ENCODE assay signal across 23 cellular contexts in the genomic region with DNA sequence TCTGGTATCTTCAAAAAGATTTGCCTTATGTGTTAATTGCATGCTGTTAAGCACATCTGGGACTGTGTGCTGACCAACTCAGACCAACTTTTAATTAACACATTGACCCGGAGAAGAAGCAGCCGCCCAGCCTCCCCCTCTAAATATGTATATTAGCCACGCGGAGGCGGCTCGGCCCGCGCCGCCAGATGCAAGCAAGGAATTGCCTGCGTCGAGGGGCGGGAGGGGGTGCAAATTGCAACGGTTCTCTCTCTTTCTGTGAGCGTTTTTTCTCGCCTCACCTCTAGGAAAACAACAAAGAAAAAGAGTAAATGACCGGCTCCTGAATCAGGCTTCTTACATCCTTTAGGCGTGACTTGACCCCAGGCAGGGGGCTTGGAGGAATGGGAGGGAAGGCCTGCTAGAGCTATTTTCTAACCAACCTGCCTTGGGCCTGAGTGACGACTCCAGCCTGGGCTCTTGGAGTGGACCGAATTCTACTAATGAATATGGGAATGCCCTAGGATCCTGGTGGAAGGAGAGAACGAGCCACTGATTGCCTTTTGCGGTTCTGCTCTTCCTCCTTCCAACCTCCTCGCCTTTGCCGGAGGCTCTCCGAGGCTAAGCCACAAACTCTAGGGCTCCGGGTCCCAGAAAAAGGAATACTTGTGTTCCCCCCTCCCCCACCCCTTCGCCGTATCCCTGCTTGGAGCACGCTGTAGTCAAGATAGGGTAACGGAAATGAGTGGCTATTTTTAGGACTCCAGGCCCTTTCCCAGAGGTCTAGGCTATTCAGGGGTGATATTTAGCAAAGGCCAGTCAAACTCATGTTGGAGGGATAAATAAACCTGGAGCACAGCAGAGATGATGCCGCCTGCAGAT.
DNase-seq lines count a peak whose midpoint lies in the region; ATAC-seq, FAIRE-seq and TF ChIP-seq lines count a peak whose summit lies in the region.
"Had no signal": no experiment of that assay in that cellular context is flagged by ENCODE, and none has a peak within 500 bp of the region (broad histone marks: within the 10 kb centered on the region; RNA-seq: fewer than 3 reads in every experiment).

No MANE protein-coding gene starts in this region.

- peaks cover 12% of the 10 kb centered on the region for H3F3A ChIP-seq in neural progenitor cell (ENCODE audit: low read depth)

- peak overlapping the region; percentile 83 for H3K4me2 ChIP-seq in neural progenitor cell

- H3K36me3 Mint-ChIP-seq in neural progenitor cell = no peaks in the 10 kb centered on the region
- H3K36me3 Mint-ChIP-seq: activated naive CD4-positive, alpha-beta T cell treated with anti-CD3 and anti-CD28 coated beads, Interleukin-2, amount 50 U/mL, for 24 hours had no signal

- H3K27ac Mint-ChIP-seq in neural progenitor cell = no peak overlapping the region
- H3K27ac Mint-ChIP-seq: activated CD4-positive, alpha-beta T cell treated with anti-CD3 and anti-CD28 coated beads, Interleukin-2, amount 10 ng/mL, durations not matched to agents 7 days and 5 days; activated naive CD4-positive, alpha-beta T cell treated with anti-CD3 and anti-CD28 coated beads, Interleukin-2, amount 50 U/mL, for 24 hours; dendritic cell treated with granulocyte-macrophage colony-stimulating factor and Interleukin-4, amounts not matched to agents 40 ng/mL and 50 ng/mL, for 4 days had no signal

- DNase-seq in GM10266 (ENCODE audit: extremely low spot score) = peak; percentile 16
- peak; percentile 61 for DNase-seq in neural progenitor cell (ENCODE audit: low spot score)
- no peak for DNase-seq in NCI-H1105 (lab: John Stamatoyannopoulos, UW)
- no peak for DNase-seq in small intestine
- no peak for DNase-seq in activated T-cell treated with anti-CD3 and anti-CD28 coated beads for 4 hours
- DNase-seq: activated CD4-positive, alpha-beta T cell treated with anti-CD3 and anti-CD28 coated beads, Interleukin-2, amount 10 ng/mL, durations not matched to agents 7 days and 5 days; activated T-cell treated with anti-CD3 and anti-CD28 coated beads, Interleukin-2, amount 50 U/mL, for 1 hour; brain microvascular endothelial cell; lower lobe of right lung; naive B cell; NCI-H1694 treated with DMSO at 0.1 percent for 48 hours; NCI-H226; NK-92 treated with Interleukin-12 subunit alpha and Interleukin-12 subunit beta, amount 100 ng/mL, for 24 hours; stimulated activated CD4-positive, alpha-beta T cell treated with anti-CD3 and anti-CD28 coated beads, Interleukin-2, amount 100 ng/mL, for 24 hours; uterus had no signal

- peaks cover 44% of the 10 kb centered on the region for H3K4me1 Mint-ChIP-seq in neural progenitor cell

- ATAC-seq in HG02623 (IDR thresholded peaks at IDR 0.05; ENCODE audit: unreplicated experiment) = no peak
- ATAC-seq: esophagus mucosa, lower lobe of right lung had no signal

- H3K27me3 Mint-ChIP-seq in neural progenitor cell (ENCODE audit: insufficient read depth, low read depth) = peaks cover 39% of the 10 kb centered on the region

- H4K20me1 ChIP-seq in neural progenitor cell (ENCODE audit: low read depth) = peaks cover 39% of the 10 kb centered on the region

- H3K4me1 ChIP-seq in ectodermal cell (ENCODE audit: control insufficient read depth, insufficient read depth, low read length) = peaks cover 23% of the 10 kb centered on the region
- peaks cover 41% of the 10 kb centered on the region for H3K4me1 ChIP-seq in neural progenitor cell
- H3K4me1 ChIP-seq in small intestine (ENCODE audit: control insufficient read depth in 2 of 2, insufficient read depth in 1 of 2, low read depth in 1 of 2, low read length in 1 of 2) = peaks cover 2 to 7% of the 10 kb centered on the region in 2 donors
- H3K4me1 ChIP-seq: lower lobe of right lung, uterus had no signal

- H3K9ac ChIP-seq in neural progenitor cell = no peak overlapping the region

- H3K36me3 ChIP-seq in ectodermal cell (ENCODE audit: control insufficient read depth, insufficient read depth, low read length) (no peaks in the 10 kb centered on the region), neural progenitor cell (no peaks in the 10 kb centered on the region), small intestine (ENCODE audit: control insufficient read depth in 2 of 2, insufficient read depth in 2 of 2, low read length in 2 of 2) (no peaks in the 10 kb centered on the region)
- H3K36me3 ChIP-seq: brain microvascular endothelial cell, lower lobe of right lung, uterus had no signal

- TF ChIP-seq CTCF in GM10266 (IDR thresholded peaks at IDR 0.05; ENCODE audit: control insufficient read depth, insufficient read depth, low read depth, missing control alignments) (no peak), neural progenitor cell (IDR thresholded peaks at IDR 0.05) (no peak)

- H3K9me3 Mint-ChIP-seq in neural progenitor cell = peaks cover 4% of the 10 kb centered on the region
- H3K9me3 Mint-ChIP-seq: dendritic cell treated with granulocyte-macrophage colony-stimulating factor and Interleukin-4, amounts not matched to agents 40 ng/mL and 50 ng/mL, for 4 days had no signal

- H3K4me3 Mint-ChIP-seq in neural progenitor cell = peak overlapping the region; percentile 82
- H3K4me3 Mint-ChIP-seq: activated CD4-positive, alpha-beta T cell treated with anti-CD3 and anti-CD28 coated beads, Interleukin-2, amount 10 ng/mL, durations not matched to agents 7 days and 5 days; activated naive CD4-positive, alpha-beta T cell treated with anti-CD3 and anti-CD28 coated beads, Interleukin-2, amount 50 U/mL, for 24 hours; dendritic cell treated with granulocyte-macrophage colony-stimulating factor and Interleukin-4, amounts not matched to agents 40 ng/mL and 50 ng/mL, for 4 days; naive B cell had no signal

- peak overlapping the region; percentile 27 for H2AFZ ChIP-seq in neural progenitor cell (replicated peaks)

- H3K9me3 ChIP-seq in ectodermal cell (ENCODE audit: control insufficient read depth, low read length) (no peaks in the 10 kb centered on the region), iPS-18c (ENCODE audit: control insufficient read depth, insufficient read depth, low read length) (no peaks in the 10 kb centered on the region), neural progenitor cell (ENCODE audit: low read depth) (no peaks in the 10 kb centered on the region), small intestine (ENCODE audit: control insufficient read depth, low read depth) (no peaks in the 10 kb centered on the region)
- H3K9me3 ChIP-seq: lower lobe of right lung, uterus had no signal

- no peaks in the 10 kb centered on the region for H3K79me2 ChIP-seq in neural progenitor cell (ENCODE audit: low read depth)

- WGBS in ectodermal cell, 2 experiments = 2% methylated on average over 30 of the region's 30 CpGs
- WGBS in small intestine, 3 donors = 41 to 47% (median 46%) methylated on average over 29 to 30 of the region's 30 CpGs

- H3K27ac ChIP-seq in ectodermal cell (ENCODE audit: insufficient read depth, low read depth, low read length, poor library complexity, severe bottlenecking) (no peak overlapping the region), neural progenitor cell (no peak overlapping the region), small intestine (ENCODE audit: low read depth in 1 of 2, low read length in 1 of 2) (no peak overlapping the region)
- H3K27ac ChIP-seq: brain microvascular endothelial cell, lower lobe of right lung, RWPE1, uterus had no signal

- H3K27me3 ChIP-seq in ectodermal cell (ENCODE audit: control insufficient read depth, insufficient read depth, low read length, poor library complexity, severe bottlenecking) (peaks cover 71% of the 10 kb centered on the region), neural progenitor cell (peaks cover 89% of the 10 kb centered on the region), small intestine (ENCODE audit: control insufficient read depth in 2 of 2, insufficient read depth in 2 of 2, low read length in 2 of 2) (peaks cover 10 to 25% of the 10 kb centered on the region in 2 donors)

- H3K4me3 ChIP-seq in ectodermal cell (ENCODE audit: insufficient read depth, low read depth, low read length) (peak overlapping the region; percentile 26), iPS-18c (ENCODE audit: insufficient read depth, low read depth, low read length) (peak overlapping the region; percentile 42), neural progenitor cell (peak overlapping the region; percentile 44), small intestine (ENCODE audit: low read depth in 1 of 2, low read length in 2 of 2) (no peak overlapping the region)
- H3K4me3 ChIP-seq: lower lobe of right lung, uterus had no signal

- no peak for FAIRE-seq in small intestine (lab: Jason Lieb, UNC)
- FAIRE-seq: HTR-8/SVneo had no signal

Comparison
In these comparisons a context has a peak if more than half of its experiments do, and no peak if none do; other contexts are left out.
1. DNase-seq: peak in GM10266 (single experiment) and neural progenitor cell (single experiment); none in NCI-H1105 (single experiment), small intestine (single experiment) and activated T-cell treated with anti-CD3 and anti-CD28 coated beads for 4 hours (single experiment).
2. H3K4me3 ChIP-seq: peak in ectodermal cell (single experiment), iPS-18c (single experiment) and neural progenitor cell (single experiment); none in small intestine (0 of 2).